Comparison of ENCODE assay signal across 21 cellular contexts in the genomic region with DNA sequence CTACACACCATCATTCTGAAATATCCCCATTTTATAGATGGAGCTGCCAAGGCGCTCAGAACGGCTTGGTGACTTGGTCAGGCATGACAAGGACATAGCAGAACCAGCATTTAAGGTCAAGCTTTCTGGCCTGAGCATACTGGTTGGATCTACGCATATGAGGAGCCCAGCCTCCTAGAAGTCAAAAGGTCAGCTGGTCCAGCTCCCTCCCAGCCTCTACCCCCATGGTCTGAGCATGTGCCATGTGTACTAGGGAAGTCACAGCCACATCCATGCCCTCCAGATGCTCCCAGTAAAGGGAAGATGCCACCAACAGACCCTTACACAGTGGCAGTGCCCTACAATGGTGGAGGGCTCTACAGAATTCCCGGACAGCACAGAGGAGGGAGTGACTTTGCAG.
"Had no signal": no experiment of that assay in that cellular context is flagged by ENCODE, and none has a peak within 500 bp of the region (broad histone marks: within the 10 kb centered on the region; RNA-seq: fewer than 3 reads in every experiment).

No MANE protein-coding gene starts in this region.

- H3K4me3 Mint-ChIP-seq: activated CD8-positive, alpha-beta T cell treated with anti-CD3 and anti-CD28 coated beads, Interleukin-2, amount 10 ng/mL, durations not matched to agents 7 days and 5 days; activated naive CD4-positive, alpha-beta T cell treated with anti-CD3 and anti-CD28 coated beads, Interleukin-2, amount 50 U/mL, for 24 hours; activated T-helper 1 cell treated with anti-CD3 and anti-CD28 coated beads, Interleukin-12 subunit alpha, Interleukin-12 subunit beta, Interleukin-2, Interleukin-4 antibody, amounts not matched to agents 30 ng/mL and 10 ng/mL and 1 ng/mL, durations not matched to agents 14 hours and 24 hours and 36 hours; central memory CD8-positive, alpha-beta T cell; immature natural killer cell; naive thymus-derived CD4-positive, alpha-beta T cell had no signal

- H3K27ac ChIP-seq: coronary artery, left lung, prostate gland, WERI-Rb-1 had no signal

- H3K36me3 ChIP-seq: ascending aorta, left lung, prostate gland, spleen, tibial artery, uterus, WERI-Rb-1 had no signal

- H3K4me1 Mint-ChIP-seq: activated naive CD4-positive, alpha-beta T cell treated with anti-CD3 and anti-CD28 coated beads, Interleukin-2, amount 50 U/mL, for 24 hours; central memory CD8-positive, alpha-beta T cell; immature natural killer cell; naive thymus-derived CD4-positive, alpha-beta T cell had no signal

- H3K36me3 Mint-ChIP-seq: activated naive CD4-positive, alpha-beta T cell treated with anti-CD3 and anti-CD28 coated beads, Interleukin-2, amount 50 U/mL, for 24 hours; immature natural killer cell; naive thymus-derived CD4-positive, alpha-beta T cell had no signal

- H3K9me3 ChIP-seq: ascending aorta, left lung, prostate gland, spleen, tibial artery, uterus had no signal

- DNase-seq: activated CD4-positive, alpha-beta T cell treated with anti-CD3 and anti-CD28 coated beads for 1 hour; activated CD4-positive, alpha-beta T cell treated with anti-CD3 and anti-CD28 coated beads, Interleukin-2, amount 50 U/mL, for 1 hour; activated CD8-positive, alpha-beta T cell treated with anti-CD3 and anti-CD28 coated beads, Interleukin-2, amount 10 ng/mL, durations not matched to agents 7 days and 5 days; activated gamma-delta T cell; immature natural killer cell; left lung; naive thymus-derived CD4-positive, alpha-beta T cell; spleen; stimulated activated CD4-positive, alpha-beta T cell treated with anti-CD3 and anti-CD28 coated beads, Interleukin-4, amount 100 ng/mL, for 24 hours; stimulated activated naive CD4-positive, alpha-beta T cell treated with Interleukin-2 at 50 U/mL for 16 hours; T-helper 1 cell; tibial artery; uterus; WERI-Rb-1 had no signal

- H3K4me1 ChIP-seq: left lung, prostate gland, spleen had no signal

- ATAC-seq: activated CD8-positive, alpha-beta T cell treated with anti-CD3 and anti-CD28 coated beads, Interleukin-2, amount 10 ng/mL, durations not matched to agents 7 days and 5 days; left lung; naive thymus-derived CD4-positive, alpha-beta T cell had no signal

- H3K9me3 Mint-ChIP-seq: activated naive CD4-positive, alpha-beta T cell treated with anti-CD3 and anti-CD28 coated beads, Interleukin-2, amount 50 U/mL, for 24 hours; activated T-helper 1 cell treated with anti-CD3 and anti-CD28 coated beads, Interleukin-12 subunit alpha, Interleukin-12 subunit beta, Interleukin-2, Interleukin-4 antibody, amounts not matched to agents 30 ng/mL and 10 ng/mL and 1 ng/mL, durations not matched to agents 14 hours and 24 hours and 36 hours; central memory CD8-positive, alpha-beta T cell; immature natural killer cell; naive thymus-derived CD4-positive, alpha-beta T cell had no signal

- H3K27ac Mint-ChIP-seq: activated CD8-positive, alpha-beta T cell treated with anti-CD3 and anti-CD28 coated beads, Interleukin-2, amount 10 ng/mL, durations not matched to agents 7 days and 5 days; activated naive CD4-positive, alpha-beta T cell treated with anti-CD3 and anti-CD28 coated beads, Interleukin-2, amount 50 U/mL, for 24 hours; activated T-helper 1 cell treated with anti-CD3 and anti-CD28 coated beads, Interleukin-12 subunit alpha, Interleukin-12 subunit beta, Interleukin-2, Interleukin-4 antibody, amounts not matched to agents 30 ng/mL and 10 ng/mL and 1 ng/mL, durations not matched to agents 14 hours and 24 hours and 36 hours; immature natural killer cell; naive thymus-derived CD4-positive, alpha-beta T cell had no signal

- H3K27me3 Mint-ChIP-seq: activated naive CD4-positive, alpha-beta T cell treated with anti-CD3 and anti-CD28 coated beads, Interleukin-2, amount 50 U/mL, for 24 hours had no signal

- H3K27me3 ChIP-seq: ascending aorta, left lung, uterus had no signal

- H3K4me3 ChIP-seq: ascending aorta, coronary artery, left lung, lung, prostate gland, spleen, tibial artery, uterus had no signal
